ENCODE assay signal across 17 cellular contexts in the genomic region with DNA sequence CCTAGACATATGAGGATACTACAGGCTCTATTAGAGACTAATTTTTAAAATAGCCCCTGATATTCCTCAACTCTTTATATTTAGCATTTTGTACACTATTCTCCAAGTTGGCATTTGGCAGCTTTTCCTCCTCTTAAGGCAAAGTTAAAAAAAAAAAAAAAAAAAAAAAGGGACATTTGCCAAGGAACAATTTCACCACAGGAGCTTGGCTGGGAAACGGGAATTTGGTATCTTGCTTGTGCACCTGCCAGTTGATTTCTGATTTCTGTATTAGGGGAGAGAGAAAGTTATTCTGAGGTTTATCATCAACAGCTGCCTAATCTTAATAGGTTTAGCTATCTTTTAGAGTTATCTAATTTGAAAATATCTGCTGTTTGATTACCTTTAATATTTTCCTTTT.
A peak's percentile ranks its signal among the peaks of the same experiment; 100 is the strongest.
DNase-seq lines count a peak whose midpoint lies in the region; ATAC-seq, FAIRE-seq and TF ChIP-seq lines count a peak whose summit lies in the region.
"Had no signal": no experiment of that assay in that cellular context is flagged by ENCODE, and none has a peak within 500 bp of the region (broad histone marks: within the 10 kb centered on the region; RNA-seq: fewer than 3 reads in every experiment).

No MANE protein-coding gene starts in this region.

- H3K36me3 ChIP-seq in skeletal muscle tissue (ENCODE audit: control insufficient read depth in 3 of 3, insufficient read depth in 3 of 3, low read length in 3 of 3) = no peaks in the 10 kb centered on the region
- no peaks in the 10 kb centered on the region for H3K36me3 ChIP-seq in kidney (ENCODE audit: control insufficient read depth in 1 of 2, insufficient read depth in 2 of 2, low read length in 2 of 2)
- H3K36me3 ChIP-seq: vagina had no signal

- H3K27ac ChIP-seq in skeletal muscle tissue (ENCODE audit: low read depth, low read length) (peak overlapping the region; percentile 78), kidney (ENCODE audit: low read depth in 2 of 2, low read length in 2 of 2) (no peak overlapping the region)
- H3K27ac ChIP-seq: vagina had no signal

- intact Hi-C loops in kidney (cut with DNase I) (no loop called here), sciatic nerve (cut with DNase I) (no loop called here)

- no peaks in the 10 kb centered on the region for H3K27me3 ChIP-seq in skeletal muscle tissue (ENCODE audit: control insufficient read depth in 3 of 3, insufficient read depth in 3 of 3, low read length in 3 of 3)
- H3K27me3 ChIP-seq: vagina had no signal

- H3K4me3 ChIP-seq in skeletal muscle tissue (ENCODE audit: low read length in 3 of 3) = peak overlapping the region; percentile 45 to 55 (median 47)
- H3K4me3 ChIP-seq in kidney (ENCODE audit: low read length in 2 of 2) = no peak overlapping the region
- H3K4me3 ChIP-seq: GM12878, GM23338, vagina had no signal

- DNase-seq in NCI-H345 (lab: John Stamatoyannopoulos, UW) = peak; percentile 16
- DNase-seq in NCI-H345 treated with DMSO at 0.1 percent for 48 hours (lab: John Stamatoyannopoulos, UW; ENCODE audit: unreplicated experiment) = no peak
- DNase-seq in NCI-H446 (lab: John Stamatoyannopoulos, UW) = peak; percentile 66 to 81
- no peak for DNase-seq in left lobe of liver (ENCODE audit: low spot score)
- DNase-seq in kidney = no peak
- no peak for DNase-seq in sciatic nerve (ENCODE audit: low spot score)
- DNase-seq in NCI-H1436 (lab: John Stamatoyannopoulos, UW) = no peak
- DNase-seq: activated B cell treated with CpG ODN at 0.5 μM for 24 hours; activated naive CD8-positive, alpha-beta T cell treated with anti-CD3 and anti-CD28 coated beads, Interleukin-2, amount 10 ng/mL, durations not matched to agents 7 days and 5 days; effector CD8-positive, alpha-beta T cell; NCI-H187 treated with DMSO at 0.1 percent for 48 hours; T-helper 17 cell had no signal

- no peak for FAIRE-seq in kidney (lab: Jason Lieb, UNC)
- FAIRE-seq: GM12878 had no signal

- H3K9ac ChIP-seq in skeletal muscle tissue (ENCODE audit: low read depth in 1 of 3, low read length in 3 of 3) = peak overlapping the region; percentile 14 to 62 (median 62)
- H3K9ac ChIP-seq in kidney (ENCODE audit: low read length in 2 of 2) = no peak overlapping the region

- H3K9me3 ChIP-seq in skeletal muscle tissue (ENCODE audit: control insufficient read depth in 3 of 3, low read length in 3 of 3) = no peaks in the 10 kb centered on the region
- no peaks in the 10 kb centered on the region for H3K9me3 ChIP-seq in kidney (ENCODE audit: control insufficient read depth in 1 of 2, low read length in 2 of 2)
- H3K9me3 ChIP-seq: Caco-2, vagina had no signal

- H3K4me1 ChIP-seq in skeletal muscle tissue (ENCODE audit: control insufficient read depth in 3 of 3, insufficient read depth in 3 of 3, low read length in 3 of 3) = peaks cover 20 to 40% (median 35%) of the 10 kb centered on the region in 3 donors
- H3K4me1 ChIP-seq in kidney (ENCODE audit: control insufficient read depth in 1 of 2, insufficient read depth in 1 of 2, low read depth in 1 of 2, low read length in 2 of 2) = peaks cover 0 to 4% of the 10 kb centered on the region in 2 donors

- TF ChIP-seq CTCF in kidney (IDR thresholded peaks at IDR 0.05; ENCODE audit: borderline replicate concordance, extremely low read depth, insufficient read depth) = no peak

- ATAC-seq in left lobe of liver (peak; percentile 59), sciatic nerve (no peak)

Comparison
In these comparisons a context has a peak if more than half of its experiments do, and no peak if none do; other contexts are left out.
1. DNase-seq: peak in NCI-H345 (single experiment) and NCI-H446 (2 of 2); none in NCI-H345 treated with DMSO at 0.1 percent for 48 hours (single experiment), left lobe of liver (single experiment), kidney (single experiment), sciatic nerve (single experiment) and NCI-H1436 (single experiment).
2. H3K4me3 ChIP-seq: peak in skeletal muscle tissue (3 of 3); none in kidney (0 of 2).
3. H3K9ac ChIP-seq: peak in skeletal muscle tissue (3 of 3); none in kidney (0 of 2).